8 cellular contexts compared by ENCODE assay signal in the genomic region with DNA sequence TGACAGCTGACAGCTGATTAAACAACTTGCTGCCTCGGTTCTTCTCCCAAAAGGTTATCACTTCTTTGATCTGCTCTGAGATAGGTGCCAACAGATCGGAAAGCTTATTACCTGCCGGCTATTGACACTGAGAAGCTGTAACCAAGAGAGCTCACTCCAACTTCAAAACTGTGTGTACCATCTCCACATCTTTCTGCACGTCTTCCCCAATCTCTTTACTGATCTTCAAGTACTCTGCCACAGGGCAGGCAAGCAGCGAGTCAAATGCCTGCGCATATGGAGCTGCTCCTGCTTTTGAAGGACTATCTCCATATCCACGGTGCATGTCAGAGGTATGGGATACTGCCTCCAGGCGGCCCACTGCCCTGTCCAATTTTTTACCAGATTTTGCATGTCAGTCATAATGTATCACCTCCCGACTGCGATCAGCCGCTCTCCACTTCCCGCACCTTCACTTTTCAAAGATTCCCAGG. TPM values are rescaled to one million over a fixed set of nuclear protein-coding genes. Genes with fewer than 3 reads are reported as not detected.
DNase-seq lines count a peak whose midpoint lies in the region; ATAC-seq and TF ChIP-seq lines count a peak whose summit lies in the region.

No MANE protein-coding gene starts in this region.

- H3K4me3 ChIP-seq in MG63 (peak overlapping the region; percentile 64), epithelial cell of proximal tubule (ENCODE audit: low read depth, low read length) (peak overlapping the region; percentile 69), prostate gland (peak overlapping the region; percentile 65 to 79)

- H3K4me1 ChIP-seq in prostate gland (replicated peaks) = no peaks in the 10 kb centered on the region

- peak; percentile 70 for DNase-seq in DMS53 (lab: John Stamatoyannopoulos, UW)
- no peak for DNase-seq in DMS53 treated with DMSO at 0.1 percent for 48 hours (lab: John Stamatoyannopoulos, UW; ENCODE audit: unreplicated experiment)
- DNase-seq in MG63 = no peak
- DNase-seq in epithelial cell of proximal tubule (ENCODE audit: low read depth) = no peak
- DNase-seq in prostate gland (ENCODE audit: low spot score) = no peak
- DNase-seq in NCI-H82 treated with DMSO at 0.1 percent for 48 hours (lab: John Stamatoyannopoulos, UW; ENCODE audit: unreplicated experiment) = no peak

- H3K36me3 ChIP-seq in MG63 (no peaks in the 10 kb centered on the region; the same call in 1 of the 2 replicates), prostate gland (no peaks in the 10 kb centered on the region)

- H3K27ac ChIP-seq in prostate gland = peak overlapping the region in 1 of 2 donors; percentile 34

- intact Hi-C loops in prostate gland (cut with DNase I) = no loop called here

- H3K27me3 ChIP-seq in MG63 (no peaks in the 10 kb centered on the region), prostate gland (replicated peaks; ENCODE audit: insufficient read depth) (no peaks in the 10 kb centered on the region)

- 0 out of 2 replicates have a peak, but pooled peaks cover 4% of the 10 kb centered on the region for H3K9me3 ChIP-seq in MG63
- H3K9me3 ChIP-seq in prostate gland = no peaks in the 10 kb centered on the region

- TF ChIP-seq CTCF in epithelial cell of proximal tubule (conservative IDR thresholded peaks at IDR 0.05; ENCODE audit: low read depth, low read length) (no peak), prostate gland (IDR thresholded peaks at IDR 0.05) (no peak)

- no peak for ATAC-seq in GM21576 (IDR thresholded peaks at IDR 0.05; ENCODE audit: unreplicated experiment)
- ATAC-seq in HG03108 (IDR thresholded peaks at IDR 0.05; ENCODE audit: unreplicated experiment) = no peak

- WGBS in prostate gland = 46% methylated on average over 12 of the region's 12 CpGs

- no peak for TF ChIP-seq POLR2A in prostate gland (IDR thresholded peaks at IDR 0.05)

RNA-seq across cellular contexts. Expression of a gene that starts 0.4 kb away (rescaled TPM):
- total RNA-seq in MG63 (2014; rRNA removed; shearing (Covaris generic); ENCODE audit: low replicate concordance) = 1.9 and 5.5 TPM in 2 replicates
- total RNA-seq in epithelial cell of proximal tubule (4.2 and 5.0 TPM in 2 replicates), prostate gland (10 to 100 TPM in 1 of 2 donors, 1 to 10 TPM in 1; 6.9 to 16.1 TPM)

RNA-seq across cellular contexts. Expression of a gene that starts 31.5 kb away (rescaled TPM):
- total RNA-seq in MG63 (2014; rRNA removed; shearing (Covaris generic); ENCODE audit: low replicate concordance) = 9.2 and 11.0 TPM in 2 replicates
- total RNA-seq in epithelial cell of proximal tubule = 4.4 and 8.5 TPM in 2 replicates
- total RNA-seq in prostate gland = 1 to 10 TPM; 4.3 to 6.8 TPM

RNA-seq across cellular contexts. Expression of a gene that starts 42.8 kb away (rescaled TPM):
- 70.6 and 72.7 TPM in 2 replicates for total RNA-seq in MG63 (2014; rRNA removed; shearing (Covaris generic); ENCODE audit: low replicate concordance)
- total RNA-seq in epithelial cell of proximal tubule = 25.8 and 32.1 TPM in 2 replicates
- 10 to 100 TPM; 31.6 to 52.8 TPM for total RNA-seq in prostate gland
